Comparison of ENCODE assay signal across 2 cellular contexts in the genomic region with DNA sequence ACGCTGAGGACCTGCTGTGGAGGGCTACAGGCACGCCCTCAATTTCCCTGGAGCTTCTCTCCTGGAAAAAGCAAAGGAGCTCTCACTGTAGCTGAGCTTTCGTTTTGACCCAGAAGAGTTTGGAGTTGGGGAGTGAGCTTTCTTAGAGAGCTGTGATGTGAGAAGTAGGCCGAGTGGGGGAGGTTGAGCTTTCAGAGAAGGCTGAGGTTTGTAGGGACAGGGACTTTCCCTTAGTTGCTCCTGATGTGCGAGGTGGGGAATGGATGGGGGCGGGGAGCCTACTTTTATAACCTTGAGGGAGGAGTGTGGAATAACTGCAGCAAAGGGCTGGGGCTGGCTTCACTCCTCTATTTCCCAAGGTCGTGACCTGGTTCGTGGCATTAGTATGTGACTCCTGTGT.
TF ChIP-seq lines count a peak whose summit lies in the region.

No MANE protein-coding gene starts in this region.

TF ChIP-seq in IMR-90, 13 proteins besides CTCF, POLR2A, EP300 and RAD21:
- no peak for TF ChIP-seq BHLHE40 (IDR thresholded peaks at IDR 0.05; ENCODE audit: low read depth, low read length)
- no peak for TF ChIP-seq RCOR1 (IDR thresholded peaks at IDR 0.05; ENCODE audit: insufficient replicate concordance, low read length)
- TF ChIP-seq, protein P1, sequence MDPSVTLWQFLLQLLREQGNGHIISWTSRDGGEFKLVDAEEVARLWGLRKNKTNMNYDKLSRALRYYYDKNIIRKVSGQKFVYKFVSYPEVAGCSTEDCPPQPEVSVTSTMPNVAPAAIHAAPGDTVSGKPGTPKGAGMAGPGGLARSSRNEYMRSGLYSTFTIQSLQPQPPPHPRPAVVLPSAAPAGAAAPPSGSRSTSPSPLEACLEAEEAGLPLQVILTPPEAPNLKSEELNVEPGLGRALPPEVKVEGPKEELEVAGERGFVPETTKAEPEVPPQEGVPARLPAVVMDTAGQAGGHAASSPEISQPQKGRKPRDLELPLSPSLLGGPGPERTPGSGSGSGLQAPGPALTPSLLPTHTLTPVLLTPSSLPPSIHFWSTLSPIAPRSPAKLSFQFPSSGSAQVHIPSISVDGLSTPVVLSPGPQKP (IDR thresholded peaks at IDR 0.05; ENCODE audit: borderline replicate concordance, low read depth, low read length), result no peak
- no peak for TF ChIP-seq MXI1 (IDR thresholded peaks at IDR 0.05; ENCODE audit: borderline replicate concordance, low read depth, low read length)
- TF ChIP-seq MAZ (IDR thresholded peaks at IDR 0.05; ENCODE audit: borderline replicate concordance, low read depth, low read length), result no peak
- TF ChIP-seq FOS (IDR thresholded peaks at IDR 0.05; ENCODE audit: low read depth, low read length), result no peak
- TF ChIP-seq SMC3 (IDR thresholded peaks at IDR 0.05; ENCODE audit: low read depth, low read length), result no peak
- TF ChIP-seq MAFK (IDR thresholded peaks at IDR 0.05; ENCODE audit: low read depth, low read length), result no peak
- no peak for TF ChIP-seq CHD1 (IDR thresholded peaks at IDR 0.05; ENCODE audit: low read depth, low read length)
- TF ChIP-seq, protein P2, sequence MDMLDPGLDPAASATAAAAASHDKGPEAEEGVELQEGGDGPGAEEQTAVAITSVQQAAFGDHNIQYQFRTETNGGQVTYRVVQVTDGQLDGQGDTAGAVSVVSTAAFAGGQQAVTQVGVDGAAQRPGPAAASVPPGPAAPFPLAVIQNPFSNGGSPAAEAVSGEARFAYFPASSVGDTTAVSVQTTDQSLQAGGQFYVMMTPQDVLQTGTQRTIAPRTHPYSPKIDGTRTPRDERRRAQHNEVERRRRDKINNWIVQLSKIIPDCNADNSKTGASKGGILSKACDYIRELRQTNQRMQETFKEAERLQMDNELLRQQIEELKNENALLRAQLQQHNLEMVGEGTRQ (IDR thresholded peaks at IDR 0.05; ENCODE audit: low read depth, low read length), result no peak
- no peak for TF ChIP-seq CEBPB (IDR thresholded peaks at IDR 0.05; ENCODE audit: low read depth, low read length)
- no peak for TF ChIP-seq RFX5 (IDR thresholded peaks at IDR 0.05; ENCODE audit: low read depth, low read length)
- TF ChIP-seq NFE2L2 (IDR thresholded peaks at IDR 0.05; ENCODE audit: low read depth, low read length), result no peak
TF ChIP-seq in IMR-90: peak in this region for 0.

TF ChIP-seq in endothelial cell of umbilical vein, 7 proteins besides CTCF, POLR2A, EP300 and RAD21:
- TF ChIP-seq POLR2AphosphoS5 (IDR thresholded peaks at IDR 0.05; ENCODE audit: insufficient read depth, low read depth, low read length), result no peak
- TF ChIP-seq MYC (IDR thresholded peaks at IDR 0.05; ENCODE audit: low read depth, low read length), result no peak
- no peak for TF ChIP-seq GATA2 (IDR thresholded peaks at IDR 0.05; ENCODE audit: insufficient read depth, insufficient read length, low read depth, low read length)
- TF ChIP-seq, protein P3, sequence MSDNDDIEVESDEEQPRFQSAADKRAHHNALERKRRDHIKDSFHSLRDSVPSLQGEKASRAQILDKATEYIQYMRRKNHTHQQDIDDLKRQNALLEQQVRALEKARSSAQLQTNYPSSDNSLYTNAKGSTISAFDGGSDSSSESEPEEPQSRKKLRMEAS (IDR thresholded peaks at IDR 0.05; ENCODE audit: insufficient read depth, insufficient read length), result no peak
- TF ChIP-seq JUN (IDR thresholded peaks at IDR 0.05; ENCODE audit: borderline replicate concordance, insufficient read depth, insufficient read length, low read depth), result no peak
- no peak for TF ChIP-seq EZH2 (IDR thresholded peaks at IDR 0.05; ENCODE audit: borderline replicate concordance, low read depth, low read length, severe bottlenecking)
- TF ChIP-seq FOS (IDR thresholded peaks at IDR 0.05; ENCODE audit: borderline replicate concordance, insufficient read depth, low read length), result no peak
